Comparison of ENCODE assay signal across 19 cellular contexts in genomic region chr7:66497346-66497745, GRCh38.
DNase-seq lines count a peak whose midpoint lies in the region; ATAC-seq, FAIRE-seq and TF ChIP-seq lines count a peak whose summit lies in the region.
"Had no signal": no experiment of that assay in that cellular context is flagged by ENCODE, and none has a peak within 500 bp of the region (broad histone marks: within the 10 kb centered on the region; RNA-seq: fewer than 3 reads in every experiment).

No MANE protein-coding gene starts in this region.

- H3K79me2 ChIP-seq in HepG2 (ENCODE audit: insufficient read depth, low read length): peaks cover 9% of the 10 kb centered on the region

- H2AFZ ChIP-seq in HepG2 (ENCODE audit: low read length): no peak overlapping the region
- H2AFZ ChIP-seq: GM23248 had no signal

- H4K20me1 ChIP-seq in HepG2 (ENCODE audit: insufficient read depth, low read length): no peaks in the 10 kb centered on the region

- H3K27me3 Mint-ChIP-seq in neural crest cell (ENCODE audit: low read depth): no peaks in the 10 kb centered on the region
- no peaks in the 10 kb centered on the region for H3K27me3 Mint-ChIP-seq in T-helper 2 cell treated with Interferon-gamma antibody and Interleukin-4, amounts not matched to agents 5 μg/mL and 100 μg/mL, for 36 hours (ENCODE audit: low read depth)

- no peaks in the 10 kb centered on the region for H3K27me3 ChIP-seq in HepG2 (ENCODE audit: control insufficient read depth in 1 of 2, insufficient read depth in 2 of 2, low read length in 2 of 2)
- no peaks in the 10 kb centered on the region for H3K27me3 ChIP-seq in right lobe of liver
- H3K27me3 ChIP-seq in upper lobe of right lung: no peaks in the 10 kb centered on the region

- DNase-seq in HepG2 (ENCODE audit: low spot score): no peak
- no peak for DNase-seq in right lobe of liver
- peak; percentile 22 for DNase-seq in islet precursor cell
- DNase-seq in neural crest cell (ENCODE audit: low read depth, low spot score): no peak
- peak; percentile 11 for DNase-seq in upper lobe of right lung
- DNase-seq in NCI-H510A treated with DMSO at 0.1 percent for 48 hours (lab: John Stamatoyannopoulos, UW): no peak
- DNase-seq in T-helper 2 cell treated with Interferon-gamma antibody and Interleukin-4, amounts not matched to agents 5 μg/mL and 100 μg/mL, for 36 hours (ENCODE audit: low spot score): no peak
- DNase-seq: AML-193; Calu3; CD8-positive, alpha-beta T cell; DND-41; EL; GM23248 had no signal

- ATAC-seq in HepG2 (no peak), right lobe of liver (no peak), upper lobe of right lung (no peak), HG03457 (IDR thresholded peaks at IDR 0.05; ENCODE audit: unreplicated experiment) (no peak)
- ATAC-seq: A549; CD8-positive, alpha-beta T cell; GM12878 had no signal

- H3K4me1 ChIP-seq in HepG2 (ENCODE audit: insufficient read depth, low read length) (peaks cover 53% of the 10 kb centered on the region), right lobe of liver (peaks cover 0 to 17% (median 3%) of the 10 kb centered on the region in 4 donors), upper lobe of right lung (peaks cover 8% of the 10 kb centered on the region)
- H3K4me1 ChIP-seq: HAP-1 had no signal

- H3K4me3 ChIP-seq in HepG2 (replicated peaks in 1 of 3; ENCODE audit: insufficient read depth in 1 of 3, low read depth in 2 of 3, low read length in 3 of 3): no peak overlapping the region
- no peak overlapping the region for H3K4me3 ChIP-seq in right lobe of liver
- H3K4me3 ChIP-seq in upper lobe of right lung: no peak overlapping the region
- H3K4me3 ChIP-seq: A549, GM12878, GM23248, HAP-1 had no signal

- no peak overlapping the region for H3K4me2 ChIP-seq in HepG2 (ENCODE audit: low read depth, low read length)
- H3K4me2 ChIP-seq: A549 had no signal

- H3K27ac ChIP-seq in HepG2 (ENCODE audit: extremely low read length, insufficient read depth, low read length): peak overlapping the region; percentile 36
- H3K27ac ChIP-seq in right lobe of liver: no peak overlapping the region
- no peak overlapping the region for H3K27ac ChIP-seq in upper lobe of right lung
- H3K27ac ChIP-seq: 22Rv1, A549, GM23248 had no signal

- no peak for TF ChIP-seq RAD21 in HepG2 (CRISPR knock-in tag; IDR thresholded peaks at IDR 0.05)

- TF ChIP-seq POLR2A in HepG2 (IDR thresholded peaks at IDR 0.05; ENCODE audit: insufficient read depth in 1 of 2, low read depth in 2 of 2, low read length in 2 of 2) (no peak), right lobe of liver (IDR thresholded peaks at IDR 0.05) (no peak)

- POLR2A ChIA-PET in HepG2 (lab: Yijun Ruan, JAX): no interaction called here

- no peaks in the 10 kb centered on the region for H3K36me3 Mint-ChIP-seq in neural crest cell (ENCODE audit: low read depth)
- H3K36me3 Mint-ChIP-seq in T-helper 2 cell treated with Interferon-gamma antibody and Interleukin-4, amounts not matched to agents 5 μg/mL and 100 μg/mL, for 36 hours (ENCODE audit: low read depth): no peaks in the 10 kb centered on the region

- H3K9me3 ChIP-seq in HepG2 (ENCODE audit: low read length) (no peaks in the 10 kb centered on the region), right lobe of liver (no peaks in the 10 kb centered on the region), upper lobe of right lung (no peaks in the 10 kb centered on the region)
- H3K9me3 ChIP-seq: A549, HAP-1 had no signal

- no peak overlapping the region for H3K27ac Mint-ChIP-seq in neural crest cell (ENCODE audit: unreplicated experiment)
- H3K27ac Mint-ChIP-seq in T-helper 2 cell treated with Interferon-gamma antibody and Interleukin-4, amounts not matched to agents 5 μg/mL and 100 μg/mL, for 36 hours: no peak overlapping the region
- H3K27ac Mint-ChIP-seq: CD8-positive, alpha-beta T cell had no signal

- FAIRE-seq in HepG2 (lab: Jason Lieb, UNC): no peak
- FAIRE-seq: A549, GM12878, GM19239 had no signal

- H3K36me3 ChIP-seq in HepG2 (replicated peaks in 1 of 2; ENCODE audit: control insufficient read depth in 1 of 2, insufficient read depth in 2 of 2, low read length in 2 of 2) (no peaks in the 10 kb centered on the region), right lobe of liver (no peaks in the 10 kb centered on the region), upper lobe of right lung (no peaks in the 10 kb centered on the region)
- H3K36me3 ChIP-seq: HAP-1 had no signal

- intact Hi-C loops in HepG2 (cut with micrococcal nuclease; ENCODE audit: unreplicated experiment) (no loop called here), right lobe of liver (cut with DNase I) (no loop called here), upper lobe of right lung (cut with DNase I) (no loop called here)

- in situ Hi-C loops in HepG2 (cut with HindIII; ENCODE audit: extremely low pct_ligation_motif_present, low pct_unique_long_range_greater_than_20kb): no loop called here

- no TSS peak for BruUV-seq in HepG2 (replicated peaks; lab: Mats Ljungman, UMichigan)

- H3K9me3 Mint-ChIP-seq in neural crest cell: no peaks in the 10 kb centered on the region
- no peaks in the 10 kb centered on the region for H3K9me3 Mint-ChIP-seq in T-helper 2 cell treated with Interferon-gamma antibody and Interleukin-4, amounts not matched to agents 5 μg/mL and 100 μg/mL, for 36 hours
- H3K9me3 Mint-ChIP-seq: CD8-positive, alpha-beta T cell had no signal

- peaks cover 16% of the 10 kb centered on the region for H3K4me1 Mint-ChIP-seq in neural crest cell
- H3K4me1 Mint-ChIP-seq in T-helper 2 cell treated with Interferon-gamma antibody and Interleukin-4, amounts not matched to agents 5 μg/mL and 100 μg/mL, for 36 hours (ENCODE audit: low read depth): peaks cover 2% of the 10 kb centered on the region

- CTCF ChIA-PET in HepG2 (lab: Yijun Ruan, JAX; ENCODE audit: low intra/inter-chr PET ratio, low total read pairs): no interaction called here

- H3K4me3 Mint-ChIP-seq in neural crest cell: peak overlapping the region; percentile 44
- no peak overlapping the region for H3K4me3 Mint-ChIP-seq in T-helper 2 cell treated with Interferon-gamma antibody and Interleukin-4, amounts not matched to agents 5 μg/mL and 100 μg/mL, for 36 hours
- H3K4me3 Mint-ChIP-seq: CD8-positive, alpha-beta T cell had no signal

- TF ChIP-seq EP300 in HepG2 (IDR thresholded peaks at IDR 0.05; ENCODE audit: low read depth in 2 of 2, low read length in 2 of 2) (no peak), HepG2 (CRISPR knock-in tag; IDR thresholded peaks at IDR 0.05; ENCODE audit: borderline replicate concordance) (no peak)

- no peak for TF ChIP-seq CTCF in HepG2 (CRISPR knock-in tag; IDR thresholded peaks at IDR 0.05)
- no peak for TF ChIP-seq CTCF in right lobe of liver (IDR thresholded peaks at IDR 0.05)
- TF ChIP-seq CTCF in neural crest cell (conservative IDR thresholded peaks at IDR 0.05): no peak
- TF ChIP-seq CTCF in upper lobe of right lung (IDR thresholded peaks at IDR 0.05): no peak

- H3K9ac ChIP-seq in HepG2 (ENCODE audit: insufficient read depth, low read depth, low read length): no peak overlapping the region
- H3K9ac ChIP-seq: GM23248 had no signal

- WGBS in HepG2 (ENCODE audit: low lambda C conversion rate): 76% methylated on average over 5 of the region's 5 CpGs
- 80% methylated on average over 4 of the region's 5 CpGs for WGBS in right lobe of liver (ENCODE audit: insufficient coverage, low coverage, low lambda C conversion rate, missing lambda C conversion rate)

TF ChIP-seq in HepG2, 621 proteins besides CTCF, POLR2A, EP300 and RAD21:
- TF ChIP-seq NR2F1 (CRISPR knock-in tag; IDR thresholded peaks at IDR 0.05): peak in 1 of 2 experiments; percentile 48; a peak in 1 of 4 replicates
- no peak for TF ChIP-seq ZNF10 (CRISPR knock-in tag; IDR thresholded peaks at IDR 0.05; ENCODE audit: borderline replicate concordance, low read depth)
- TF ChIP-seq NR2F6 (IDR thresholded peaks at IDR 0.05): peak; percentile 67
- peak; percentile 28; the same call in 1 of the 2 replicates for TF ChIP-seq NR2F6 (CRISPR knock-in tag; IDR thresholded peaks at IDR 0.05)
- TF ChIP-seq PHF8 (CRISPR knock-in tag; IDR thresholded peaks at IDR 0.05): no peak
- TF ChIP-seq SKI (IDR thresholded peaks at IDR 0.05; ENCODE audit: partially characterized antibody): peak; percentile 33
- TF ChIP-seq ZMYM2 (CRISPR knock-in tag; IDR thresholded peaks at IDR 0.05): 0 out of 2 replicates have a peak, but pooled peaks have one; percentile 14
- peak; percentile 64 for TF ChIP-seq RARA (CRISPR knock-in tag; IDR thresholded peaks at IDR 0.05)
- TF ChIP-seq ZNF768 (CRISPR knock-in tag; IDR thresholded peaks at IDR 0.05): peak; percentile 70
- no peak for TF ChIP-seq ZNF180 (CRISPR knock-in tag; IDR thresholded peaks at IDR 0.05; ENCODE audit: borderline replicate concordance, low read depth)
- TF ChIP-seq RXRB (CRISPR knock-in tag; IDR thresholded peaks at IDR 0.05; ENCODE audit: borderline replicate concordance): 0 out of 2 replicates have a peak, but pooled peaks have one; percentile 35

Comparison
In these comparisons a context has a peak if more than half of its experiments do, and no peak if none do; other contexts are left out.
1. DNase-seq: peak in islet precursor cell (single experiment) and upper lobe of right lung (single experiment); none in HepG2 (single experiment), right lobe of liver (0 of 3), neural crest cell (single experiment), NCI-H510A treated with DMSO at 0.1 percent for 48 hours (single experiment) and T-helper 2 cell treated with Interferon-gamma antibody and Interleukin-4, amounts not matched to agents 5 μg/mL and 100 μg/mL, for 36 hours (single experiment).